Comparison of ENCODE assay signal across 8 cellular contexts in genomic region chr11:75142714-75143419, GRCh38. TPM values are rescaled to one million over a fixed set of nuclear protein-coding genes. Genes with fewer than 3 reads are reported as not detected.
A peak's percentile ranks its signal among the peaks of the same experiment; 100 is the strongest.
DNase-seq lines count a peak whose midpoint lies in the region; ATAC-seq and TF ChIP-seq lines count a peak whose summit lies in the region.

No MANE protein-coding gene starts in this region.

- no peaks in the 10 kb centered on the region for H3K36me3 Mint-ChIP-seq in T-helper 17 cell (ENCODE audit: low read depth)

- no peak overlapping the region for H3K4me3 ChIP-seq in KMS-11 (IDR thresholded peaks at IDR 0.05; ENCODE audit: insufficient read depth, low read depth, low read length)
- H3K4me3 ChIP-seq in adipocyte (ENCODE audit: low read length), result no peak overlapping the region
- H3K4me3 ChIP-seq in right atrium auricular region, result no peak overlapping the region
- no peak overlapping the region for H3K4me3 ChIP-seq in skeletal muscle satellite cell (ENCODE audit: low read length)

- ATAC-seq in GM19351 (IDR thresholded peaks at IDR 0.05; ENCODE audit: unreplicated experiment) (peak; percentile 55), T-helper 17 cell (peak; percentile 89), HG03045 (IDR thresholded peaks at IDR 0.05; ENCODE audit: unreplicated experiment) (no peak)

- no peak overlapping the region for H3K4me2 ChIP-seq in KMS-11
- peak overlapping the region; percentile 58 for H3K4me2 ChIP-seq in skeletal muscle satellite cell (ENCODE audit: low read length)

- peaks cover 38% of the 10 kb centered on the region for H3K4me1 Mint-ChIP-seq in T-helper 17 cell

- H3K27ac ChIP-seq in KMS-11 (no peak overlapping the region), right atrium auricular region (peak overlapping the region in 1 of 2 donors; percentile 45)

- peak overlapping the region; percentile 74 for H3K27ac Mint-ChIP-seq in T-helper 17 cell

- peaks cover 10% of the 10 kb centered on the region for H3K27me3 Mint-ChIP-seq in T-helper 17 cell

- H2AFZ ChIP-seq in KMS-11 (ENCODE audit: low read depth), result peak overlapping the region; percentile 22; the same call in 1 of the 2 replicates

- no peaks in the 10 kb centered on the region for H4K20me1 ChIP-seq in KMS-11 (ENCODE audit: insufficient read depth)

- DNase-seq in AML-193 (lab: John Stamatoyannopoulos, UW), result peak; percentile 88 to 89
- peak; percentile 26 to 42 (median 30) for DNase-seq in T-helper 17 cell
- peak; percentile 81 for DNase-seq in adipocyte (ENCODE audit: low read depth)
- DNase-seq in right atrium auricular region (ENCODE audit: low spot score), result peak; percentile 87

- no peaks in the 10 kb centered on the region for H3K79me2 ChIP-seq in KMS-11 (ENCODE audit: insufficient read depth, low read depth)

- TF ChIP-seq CTCF in KMS-11 (conservative IDR thresholded peaks at IDR 0.05; ENCODE audit: low read depth, low read length) (no peak), right atrium auricular region (IDR thresholded peaks at IDR 0.05) (no peak)

- H3K36me3 ChIP-seq in KMS-11 (ENCODE audit: insufficient read depth), result no peaks in the 10 kb centered on the region
- H3K36me3 ChIP-seq in adipocyte (ENCODE audit: control insufficient read depth, insufficient read depth, low read length, severe bottlenecking), result no peaks in the 10 kb centered on the region
- H3K36me3 ChIP-seq in right atrium auricular region, result no peaks in the 10 kb centered on the region
- no peaks in the 10 kb centered on the region for H3K36me3 ChIP-seq in skeletal muscle satellite cell (ENCODE audit: insufficient read depth, low read length)

- H3K4me3 Mint-ChIP-seq in T-helper 17 cell, result peak overlapping the region; percentile 84

- H3K4me1 ChIP-seq in KMS-11 (ENCODE audit: low read depth, poor library complexity, severe bottlenecking) (no peaks in the 10 kb centered on the region), adipocyte (ENCODE audit: control insufficient read depth, insufficient read depth, low read length) (peaks cover 21% of the 10 kb centered on the region), right atrium auricular region (peaks cover 0 to 25% of the 10 kb centered on the region in 2 donors), skeletal muscle satellite cell (ENCODE audit: control insufficient read depth, insufficient read depth, low read length) (peaks cover 10% of the 10 kb centered on the region)

- H3K9me3 ChIP-seq in T-helper 17 cell (ENCODE audit: control insufficient read depth, low read length, poor library complexity, severe bottlenecking) (no peaks in the 10 kb centered on the region), adipocyte (ENCODE audit: control insufficient read depth, low read length) (no peaks in the 10 kb centered on the region), right atrium auricular region (no peaks in the 10 kb centered on the region), skeletal muscle satellite cell (replicated peaks; ENCODE audit: low read length) (no peaks in the 10 kb centered on the region)

- no peak overlapping the region for H3K9ac ChIP-seq in KMS-11
- peak overlapping the region; percentile 57 for H3K9ac ChIP-seq in adipocyte (ENCODE audit: low read length)
- no peak overlapping the region for H3K9ac ChIP-seq in skeletal muscle satellite cell (ENCODE audit: low read depth, low read length)

- no peaks in the 10 kb centered on the region for H3K27me3 ChIP-seq in KMS-11 (ENCODE audit: insufficient read depth, low read depth)
- H3K27me3 ChIP-seq in adipocyte (replicated peaks; ENCODE audit: control insufficient read depth, insufficient read depth, low read length), result no peaks in the 10 kb centered on the region
- H3K27me3 ChIP-seq in right atrium auricular region, result no peaks in the 10 kb centered on the region
- peaks cover 34% of the 10 kb centered on the region for H3K27me3 ChIP-seq in skeletal muscle satellite cell (ENCODE audit: control insufficient read depth, insufficient read depth, low read length)

RNA-seq across cellular contexts. Expression of gene SLCO2B1, which starts 8.0 kb away (rescaled TPM):
- not detected for total RNA-seq in T-helper 17 cell
- 10 to 100 TPM in 1 of 2 donors, 1 to 10 TPM in 1; 9.5 to 24.6 TPM for total RNA-seq in right atrium auricular region
- under 0.01 TPM in 2 replicates for total RNA-seq in skeletal muscle satellite cell (2012; rRNA removed)

RNA-seq across cellular contexts. Expression of gene OR2AT4, which starts 46.2 kb away (rescaled TPM):
- total RNA-seq in T-helper 17 cell, result not detected
- not detected for total RNA-seq in right atrium auricular region
- not detected in 2 replicates for total RNA-seq in skeletal muscle satellite cell (2012; rRNA removed)

Comparison
In these comparisons a context has a peak if more than half of its experiments do, and no peak if none do; other contexts are left out.
1. DNase-seq: peak in every context shown above with its lines; median percentile 88 in AML-193; 87 in right atrium auricular region; 81 in adipocyte; 30 in T-helper 17 cell.
2. RNA of gene SLCO2B1, which starts 8.0 kb away (total RNA-seq): 9.5 to 24.6 TPM in right atrium auricular region; not detected in T-helper 17 cell; every median in the first group is over 10 times any median in the second.